ENCODE assay signal across 8 cellular contexts in the genomic region with DNA sequence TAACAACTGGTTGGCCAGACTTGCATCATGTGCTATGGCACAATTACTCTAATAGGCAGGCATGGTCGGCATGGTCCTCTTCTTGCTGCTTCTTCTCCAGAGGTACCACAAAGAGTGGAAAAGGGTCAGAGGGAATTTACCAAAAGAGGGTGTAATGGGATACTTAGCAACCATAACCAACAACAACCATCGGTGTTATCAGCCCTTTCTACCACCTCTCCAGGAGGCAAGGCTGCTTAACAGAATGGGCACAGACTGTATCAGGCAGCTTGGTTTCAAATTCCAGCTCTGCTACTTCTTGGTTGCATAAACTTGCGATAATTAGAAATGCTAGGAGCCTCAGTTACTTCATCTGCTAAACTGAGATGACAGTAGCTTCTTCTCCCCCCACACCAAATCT.
"Had no signal": no experiment of that assay in that cellular context is flagged by ENCODE, and none has a peak within 500 bp of the region (broad histone marks: within the 10 kb centered on the region; RNA-seq: fewer than 3 reads in every experiment).

No MANE protein-coding gene starts in this region.

- H3K27ac Mint-ChIP-seq: HFFc6, IgD-negative memory B cell had no signal

- H3K4me3 Mint-ChIP-seq: HFFc6, IgD-negative memory B cell had no signal

- H3K36me3 ChIP-seq: HAP-1 had no signal

- H3K4me3 ChIP-seq: HAP-1 had no signal

- ATAC-seq: HCT116, HepG2 had no signal

- H3K27me3 Mint-ChIP-seq: IgD-negative memory B cell had no signal

- DNase-seq: GOT3, H7, HFFc6 had no signal

- H3K9me3 Mint-ChIP-seq: IgD-negative memory B cell had no signal

- H3K4me1 ChIP-seq: HAP-1 had no signal

- H3K27ac ChIP-seq: HL-60 had no signal

- H3K9me3 ChIP-seq: HAP-1 had no signal

- H3K4me1 Mint-ChIP-seq: IgD-negative memory B cell had no signal
